2 cellular contexts compared by ENCODE assay signal in the genomic region with DNA sequence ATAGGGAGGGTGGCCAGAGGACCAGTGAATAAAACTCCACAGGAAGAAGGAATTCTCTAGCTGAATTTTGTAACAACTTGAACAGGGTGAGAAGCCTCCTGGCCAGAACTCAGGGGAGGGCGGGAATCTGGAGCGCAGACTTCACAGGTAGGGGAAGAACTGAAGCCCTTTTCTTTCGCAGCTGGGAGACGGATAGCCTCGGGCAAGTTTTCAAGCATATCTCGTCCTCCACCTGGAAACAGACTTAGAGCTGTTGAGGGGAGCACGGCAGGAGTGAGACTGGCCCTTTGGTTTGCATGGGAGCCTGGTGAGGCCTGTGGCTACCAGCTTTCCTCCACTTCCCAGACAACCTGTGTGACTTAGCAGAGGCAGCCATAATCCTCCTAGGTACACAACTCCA.
TF ChIP-seq lines count a peak whose summit lies in the region.

No MANE protein-coding gene starts in this region.

TF ChIP-seq in HepG2, 621 proteins besides CTCF, POLR2A, EP300 and RAD21:
- TF ChIP-seq ZNF317 (CRISPR knock-in tag; IDR thresholded peaks at IDR 0.05) = no peak
- no peak for TF ChIP-seq ZNF33A (CRISPR knock-in tag; IDR thresholded peaks at IDR 0.05; ENCODE audit: borderline replicate concordance)

TF ChIP-seq in WTC11, 78 proteins besides CTCF, POLR2A, EP300 and RAD21:
- TF ChIP-seq KAT7 (CRISPR knock-in tag; IDR thresholded peaks at IDR 0.05; ENCODE audit: borderline replicate concordance) = no peak
- TF ChIP-seq, protein P1, sequence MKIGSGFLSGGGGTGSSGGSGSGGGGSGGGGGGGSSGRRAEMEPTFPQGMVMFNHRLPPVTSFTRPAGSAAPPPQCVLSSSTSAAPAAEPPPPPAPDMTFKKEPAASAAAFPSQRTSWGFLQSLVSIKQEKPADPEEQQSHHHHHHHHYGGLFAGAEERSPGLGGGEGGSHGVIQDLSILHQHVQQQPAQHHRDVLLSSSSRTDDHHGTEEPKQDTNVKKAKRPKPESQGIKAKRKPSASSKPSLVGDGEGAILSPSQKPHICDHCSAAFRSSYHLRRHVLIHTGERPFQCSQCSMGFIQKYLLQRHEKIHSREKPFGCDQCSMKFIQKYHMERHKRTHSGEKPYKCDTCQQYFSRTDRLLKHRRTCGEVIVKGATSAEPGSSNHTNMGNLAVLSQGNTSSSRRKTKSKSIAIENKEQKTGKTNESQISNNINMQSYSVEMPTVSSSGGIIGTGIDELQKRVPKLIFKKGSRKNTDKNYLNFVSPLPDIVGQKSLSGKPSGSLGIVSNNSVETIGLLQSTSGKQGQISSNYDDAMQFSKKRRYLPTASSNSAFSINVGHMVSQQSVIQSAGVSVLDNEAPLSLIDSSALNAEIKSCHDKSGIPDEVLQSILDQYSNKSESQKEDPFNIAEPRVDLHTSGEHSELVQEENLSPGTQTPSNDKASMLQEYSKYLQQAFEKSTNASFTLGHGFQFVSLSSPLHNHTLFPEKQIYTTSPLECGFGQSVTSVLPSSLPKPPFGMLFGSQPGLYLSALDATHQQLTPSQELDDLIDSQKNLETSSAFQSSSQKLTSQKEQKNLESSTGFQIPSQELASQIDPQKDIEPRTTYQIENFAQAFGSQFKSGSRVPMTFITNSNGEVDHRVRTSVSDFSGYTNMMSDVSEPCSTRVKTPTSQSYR (CRISPR knock-in tag; IDR thresholded peaks at IDR 0.05) = no peak
- TF ChIP-seq SOX15 (CRISPR knock-in tag; IDR thresholded peaks at IDR 0.05) = no peak
- TF ChIP-seq SMAD3 (CRISPR knock-in tag; IDR thresholded peaks at IDR 0.05; ENCODE audit: borderline replicate concordance) = no peak
- no peak for TF ChIP-seq FOXK1 (CRISPR knock-in tag; IDR thresholded peaks at IDR 0.05)
- TF ChIP-seq, protein P2, sequence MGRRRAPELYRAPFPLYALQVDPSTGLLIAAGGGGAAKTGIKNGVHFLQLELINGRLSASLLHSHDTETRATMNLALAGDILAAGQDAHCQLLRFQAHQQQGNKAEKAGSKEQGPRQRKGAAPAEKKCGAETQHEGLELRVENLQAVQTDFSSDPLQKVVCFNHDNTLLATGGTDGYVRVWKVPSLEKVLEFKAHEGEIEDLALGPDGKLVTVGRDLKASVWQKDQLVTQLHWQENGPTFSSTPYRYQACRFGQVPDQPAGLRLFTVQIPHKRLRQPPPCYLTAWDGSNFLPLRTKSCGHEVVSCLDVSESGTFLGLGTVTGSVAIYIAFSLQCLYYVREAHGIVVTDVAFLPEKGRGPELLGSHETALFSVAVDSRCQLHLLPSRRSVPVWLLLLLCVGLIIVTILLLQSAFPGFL (CRISPR knock-in tag; IDR thresholded peaks at IDR 0.05; ENCODE audit: borderline replicate concordance) = no peak
- TF ChIP-seq GTF2I (CRISPR knock-in tag; conservative IDR thresholded peaks at IDR 0.05) = no peak
- TF ChIP-seq, protein P3, sequence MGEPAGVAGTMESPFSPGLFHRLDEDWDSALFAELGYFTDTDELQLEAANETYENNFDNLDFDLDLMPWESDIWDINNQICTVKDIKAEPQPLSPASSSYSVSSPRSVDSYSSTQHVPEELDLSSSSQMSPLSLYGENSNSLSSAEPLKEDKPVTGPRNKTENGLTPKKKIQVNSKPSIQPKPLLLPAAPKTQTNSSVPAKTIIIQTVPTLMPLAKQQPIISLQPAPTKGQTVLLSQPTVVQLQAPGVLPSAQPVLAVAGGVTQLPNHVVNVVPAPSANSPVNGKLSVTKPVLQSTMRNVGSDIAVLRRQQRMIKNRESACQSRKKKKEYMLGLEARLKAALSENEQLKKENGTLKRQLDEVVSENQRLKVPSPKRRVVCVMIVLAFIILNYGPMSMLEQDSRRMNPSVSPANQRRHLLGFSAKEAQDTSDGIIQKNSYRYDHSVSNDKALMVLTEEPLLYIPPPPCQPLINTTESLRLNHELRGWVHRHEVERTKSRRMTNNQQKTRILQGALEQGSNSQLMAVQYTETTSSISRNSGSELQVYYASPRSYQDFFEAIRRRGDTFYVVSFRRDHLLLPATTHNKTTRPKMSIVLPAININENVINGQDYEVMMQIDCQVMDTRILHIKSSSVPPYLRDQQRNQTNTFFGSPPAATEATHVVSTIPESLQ (CRISPR knock-in tag; IDR thresholded peaks at IDR 0.05) = no peak
- TF ChIP-seq MYBL2 (CRISPR knock-in tag; IDR thresholded peaks at IDR 0.05) = no peak
- TF ChIP-seq, protein P4, sequence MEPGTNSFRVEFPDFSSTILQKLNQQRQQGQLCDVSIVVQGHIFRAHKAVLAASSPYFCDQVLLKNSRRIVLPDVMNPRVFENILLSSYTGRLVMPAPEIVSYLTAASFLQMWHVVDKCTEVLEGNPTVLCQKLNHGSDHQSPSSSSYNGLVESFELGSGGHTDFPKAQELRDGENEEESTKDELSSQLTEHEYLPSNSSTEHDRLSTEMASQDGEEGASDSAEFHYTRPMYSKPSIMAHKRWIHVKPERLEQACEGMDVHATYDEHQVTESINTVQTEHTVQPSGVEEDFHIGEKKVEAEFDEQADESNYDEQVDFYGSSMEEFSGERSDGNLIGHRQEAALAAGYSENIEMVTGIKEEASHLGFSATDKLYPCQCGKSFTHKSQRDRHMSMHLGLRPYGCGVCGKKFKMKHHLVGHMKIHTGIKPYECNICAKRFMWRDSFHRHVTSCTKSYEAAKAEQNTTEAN (CRISPR knock-in tag; IDR thresholded peaks at IDR 0.05) = no peak
- TF ChIP-seq, protein P5, sequence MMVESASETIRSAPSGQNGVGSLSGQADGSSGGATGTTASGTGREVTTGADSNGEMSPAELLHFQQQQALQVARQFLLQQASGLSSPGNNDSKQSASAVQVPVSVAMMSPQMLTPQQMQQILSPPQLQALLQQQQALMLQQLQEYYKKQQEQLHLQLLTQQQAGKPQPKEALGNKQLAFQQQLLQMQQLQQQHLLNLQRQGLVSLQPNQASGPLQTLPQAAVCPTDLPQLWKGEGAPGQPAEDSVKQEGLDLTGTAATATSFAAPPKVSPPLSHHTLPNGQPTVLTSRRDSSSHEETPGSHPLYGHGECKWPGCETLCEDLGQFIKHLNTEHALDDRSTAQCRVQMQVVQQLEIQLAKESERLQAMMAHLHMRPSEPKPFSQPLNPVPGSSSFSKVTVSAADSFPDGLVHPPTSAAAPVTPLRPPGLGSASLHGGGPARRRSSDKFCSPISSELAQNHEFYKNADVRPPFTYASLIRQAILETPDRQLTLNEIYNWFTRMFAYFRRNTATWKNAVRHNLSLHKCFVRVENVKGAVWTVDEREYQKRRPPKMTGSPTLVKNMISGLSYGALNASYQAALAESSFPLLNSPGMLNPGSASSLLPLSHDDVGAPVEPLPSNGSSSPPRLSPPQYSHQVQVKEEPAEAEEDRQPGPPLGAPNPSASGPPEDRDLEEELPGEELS (CRISPR knock-in tag; IDR thresholded peaks at IDR 0.05) = no peak
- no peak for TF ChIP-seq RORB (CRISPR knock-in tag; IDR thresholded peaks at IDR 0.05)
- TF ChIP-seq NFE2L1 (CRISPR knock-in tag; IDR thresholded peaks at IDR 0.05) = no peak
- TF ChIP-seq NR3C1 (CRISPR knock-in tag; conservative IDR thresholded peaks at IDR 0.05; ENCODE audit: low read depth) = no peak
- TF ChIP-seq ZNF317 (CRISPR knock-in tag; IDR thresholded peaks at IDR 0.05; ENCODE audit: borderline replicate concordance, low read depth) = no peak
- no peak for TF ChIP-seq IRF2 (CRISPR knock-in tag; IDR thresholded peaks at IDR 0.05; ENCODE audit: borderline replicate concordance, low read depth)
TF ChIP-seq in WTC11: peak in this region for 0.
